Comparison of ENCODE assay signal across 1 cellular context in genomic region chr12:92505373-92506340, GRCh38.
TF ChIP-seq lines count a peak whose summit lies in the region.

No MANE protein-coding gene starts in this region.

TF ChIP-seq in GM23338, 12 proteins besides CTCF, POLR2A, EP300 and RAD21 (continued from another document):
- TF ChIP-seq ZNF462 (CRISPR knock-in tag; IDR thresholded peaks at IDR 0.05) (no peak), EZH2phosphoT487 (IDR thresholded peaks at IDR 0.05; ENCODE audit: unreplicated experiment) (no peak), JUNB (IDR thresholded peaks at IDR 0.05; ENCODE audit: unreplicated experiment) (no peak), ZNF331 (CRISPR knock-in tag; IDR thresholded peaks at IDR 0.05; ENCODE audit: low read depth) (no peak), CREB1 (CRISPR knock-in tag; IDR thresholded peaks at IDR 0.05; ENCODE audit: low read depth) (no peak)
